ENCODE assay signal across 24 cellular contexts in genomic region chr1:217605390-217605789, GRCh38. TPM values are rescaled to one million over a fixed set of nuclear protein-coding genes. Genes with fewer than 3 reads are reported as not detected.
A peak's percentile ranks its signal among the peaks of the same experiment; 100 is the strongest.
DNase-seq lines count a peak whose midpoint lies in the region; ATAC-seq and TF ChIP-seq lines count a peak whose summit lies in the region.
"Had no signal": no experiment of that assay in that cellular context is flagged by ENCODE, and none has a peak within 500 bp of the region (broad histone marks: within the 10 kb centered on the region; RNA-seq: fewer than 3 reads in every experiment).

No MANE protein-coding gene starts in this region.

- no peaks in the 10 kb centered on the region for H3K4me1 Mint-ChIP-seq in WTC11

- H3K27me3 ChIP-seq in ACC112 (ENCODE audit: insufficient read depth, low read length) = no peaks in the 10 kb centered on the region
- no peaks in the 10 kb centered on the region for H3K27me3 ChIP-seq in dorsolateral prefrontal cortex
- H3K27me3 ChIP-seq: MG63 had no signal

- H3K36me3 Mint-ChIP-seq in WTC11 = peaks cover 7% of the 10 kb centered on the region; the same call in 1 of the 2 replicates

- H3K36me3 ChIP-seq in ACC112 (ENCODE audit: insufficient read depth, low read length) = peaks cover 12% of the 10 kb centered on the region; the same call in 1 of the 2 replicates

- POLR2A ChIA-PET in WTC11 (lab: Charles Lee) = no interaction called here

- peak; percentile 23 for DNase-seq in NCI-H460 (ENCODE audit: extremely low read depth, low read depth)
- peak; percentile 36 for DNase-seq in dermis blood vessel endothelial cell
- peak; percentile 10 to 69 for DNase-seq in lung microvascular endothelial cell (ENCODE audit: low read depth in 2 of 2)
- no peak for DNase-seq in stimulated activated naive CD4-positive, alpha-beta T cell (lab: John Stamatoyannopoulos, UW)
- DNase-seq in WTC11 (ENCODE audit: low spot score) = no peak
- DNase-seq in dorsolateral prefrontal cortex = no peak
- DNase-seq: C1 segment of cervical spinal cord; Caco-2; CD4-positive, alpha-beta memory T cell; DMS79 treated with DMSO at 0.1 percent for 48 hours; GF-D8; HCEC 1CT; Kasumi-1; MG63; NCI-H1105 treated with DMSO at 0.1 percent for 48 hours; NCI-H146; NCI-H1930; NCI-H2107; NCI-H446 treated with DMSO at 0.1 percent for 48 hours; NCI-H526 treated with DMSO at 0.1 percent for 48 hours; RPMI8226; SHP77 had no signal

- H3K4me3 Mint-ChIP-seq in WTC11 = no peak overlapping the region
- H3K4me3 Mint-ChIP-seq: CD4-positive, alpha-beta memory T cell had no signal

- H3K79me2 ChIP-seq in ACC112 (ENCODE audit: control insufficient read depth, insufficient read depth, low read length, unreplicated experiment) = no peaks in the 10 kb centered on the region

- H3K27me3 Mint-ChIP-seq in WTC11 (ENCODE audit: low read depth) = no peaks in the 10 kb centered on the region
- H3K27me3 Mint-ChIP-seq: CD4-positive, alpha-beta memory T cell had no signal

- H3K27ac Mint-ChIP-seq in WTC11 = no peak overlapping the region
- H3K27ac Mint-ChIP-seq: CD4-positive, alpha-beta memory T cell had no signal

- H2AFZ ChIP-seq in ACC112 (ENCODE audit: low read length, unreplicated experiment) = no peak overlapping the region

- CTCF ChIA-PET in WTC11 (lab: Charles Lee) = no interaction called here

- H3K4me3 ChIP-seq in ACC112 (ENCODE audit: low read depth, low read length) = no peak overlapping the region
- no peak overlapping the region for H3K4me3 ChIP-seq in dorsolateral prefrontal cortex
- H3K4me3 ChIP-seq: MG63 had no signal

- H3K27ac ChIP-seq in ACC112 (ENCODE audit: low read depth, low read length) (peak overlapping the region; percentile 10; the same call in 1 of the 2 replicates), dorsolateral prefrontal cortex (no peak overlapping the region)
- H3K27ac ChIP-seq: HL-60 had no signal

- intact Hi-C loops in dorsolateral prefrontal cortex (cut with DNase I) = no loop called here

- no peaks in the 10 kb centered on the region for H3K9me3 Mint-ChIP-seq in WTC11
- H3K9me3 Mint-ChIP-seq: CD4-positive, alpha-beta memory T cell had no signal

- no peak for ATAC-seq in WTC11

- TF ChIP-seq CTCF in WTC11 (IDR thresholded peaks at IDR 0.05) = no peak
- TF ChIP-seq CTCF in dorsolateral prefrontal cortex (IDR thresholded peaks at IDR 0.05 in 54 of 56, conservative IDR thresholded peaks at IDR 0.05 in 2 of 56; ENCODE audit: low read depth in 1 of 56, partially characterized antibody in 56 of 56) = no peak

- H3K4me1 ChIP-seq in ACC112 (ENCODE audit: control insufficient read depth, insufficient read depth, low read length, unreplicated experiment) = peaks cover 12% of the 10 kb centered on the region
- H3K4me1 ChIP-seq: Caco-2 had no signal

TF ChIP-seq in WTC11, 78 proteins besides CTCF, POLR2A, EP300 and RAD21:
- TF ChIP-seq NR3C1 (CRISPR knock-in tag; conservative IDR thresholded peaks at IDR 0.05; ENCODE audit: low read depth) (no peak), GABPB1 (CRISPR knock-in tag; IDR thresholded peaks at IDR 0.05) (no peak), ZNF532 (CRISPR knock-in tag; IDR thresholded peaks at IDR 0.05; ENCODE audit: borderline replicate concordance) (no peak), RELA (CRISPR knock-in tag; IDR thresholded peaks at IDR 0.05; ENCODE audit: borderline replicate concordance) (no peak), ATF1 (CRISPR knock-in tag; IDR thresholded peaks at IDR 0.05) (no peak), MXD4 (CRISPR knock-in tag; IDR thresholded peaks at IDR 0.05; ENCODE audit: borderline replicate concordance) (no peak), ARID4B (CRISPR knock-in tag; IDR thresholded peaks at IDR 0.05; ENCODE audit: borderline replicate concordance) (no peak), TEAD4 (CRISPR knock-in tag; IDR thresholded peaks at IDR 0.05) (no peak), ZNF512 (CRISPR knock-in tag; IDR thresholded peaks at IDR 0.05; ENCODE audit: borderline replicate concordance) (no peak)
TF ChIP-seq in WTC11: peak in this region for 0.

RNA-seq across cellular contexts. Expression of gene GPATCH2, which starts 25.5 kb away (rescaled TPM):
- total RNA-seq in NCI-H460 (2014; rRNA removed; shearing (Covaris generic)) = 25.1 and 28.9 TPM in 2 replicates
- polyA plus RNA-seq in NCI-H460 (2014; cell fraction: nucleus; rRNA removed) = 8.0 and 14.3 TPM in 2 replicates
- total RNA-seq in dermis blood vessel endothelial cell (14.9 and 20.1 TPM in 2 replicates), lung microvascular endothelial cell (7.8 and 14.5 TPM in 2 replicates), WTC11 (2021) (10.1 to 11.5 TPM (median 10.8 TPM) in 3 replicates), dorsolateral prefrontal cortex (10 to 100 TPM in 119 of 120 experiments, 1 to 10 TPM in 1; 9.7 to 26.1 (median 19.1) TPM)

RNA-seq across cellular contexts. Expression of gene SPATA17, which starts 25.8 kb away (rescaled TPM):
- total RNA-seq in NCI-H460 (2014; rRNA removed; shearing (Covaris generic)) = 3.9 and 4.0 TPM in 2 replicates
- 0.13 and 0.30 TPM in 2 replicates for polyA plus RNA-seq in NCI-H460 (2014; cell fraction: nucleus; rRNA removed)
- total RNA-seq in dermis blood vessel endothelial cell = 0.05 TPM in 1 of 2 replicates, not detected in the other
- not detected in 2 replicates for total RNA-seq in lung microvascular endothelial cell
- 0.34 to 1.3 TPM (median 0.46 TPM) in 3 replicates for total RNA-seq in WTC11 (2021)
- 1 to 10 TPM in 104 of 120 experiments, under 1 TPM in 15, not detected in 1; 0.40 to 3.8 (median 1.7) TPM for total RNA-seq in dorsolateral prefrontal cortex
- total RNA-seq: CD4-positive, alpha-beta memory T cell had no signal
- polyA plus RNA-seq: CD4-positive, alpha-beta memory T cell had no signal

Comparison
In these comparisons a context has a peak if more than half of its experiments do, and no peak if none do; other contexts are left out.
1. DNase-seq: peak in NCI-H460 (single experiment), dermis blood vessel endothelial cell (single experiment) and lung microvascular endothelial cell (2 of 2); none in stimulated activated naive CD4-positive, alpha-beta T cell (0 of 6), WTC11 (single experiment) and dorsolateral prefrontal cortex (0 of 10).